ENCODE assay signal across 1 cellular context in the genomic region with DNA sequence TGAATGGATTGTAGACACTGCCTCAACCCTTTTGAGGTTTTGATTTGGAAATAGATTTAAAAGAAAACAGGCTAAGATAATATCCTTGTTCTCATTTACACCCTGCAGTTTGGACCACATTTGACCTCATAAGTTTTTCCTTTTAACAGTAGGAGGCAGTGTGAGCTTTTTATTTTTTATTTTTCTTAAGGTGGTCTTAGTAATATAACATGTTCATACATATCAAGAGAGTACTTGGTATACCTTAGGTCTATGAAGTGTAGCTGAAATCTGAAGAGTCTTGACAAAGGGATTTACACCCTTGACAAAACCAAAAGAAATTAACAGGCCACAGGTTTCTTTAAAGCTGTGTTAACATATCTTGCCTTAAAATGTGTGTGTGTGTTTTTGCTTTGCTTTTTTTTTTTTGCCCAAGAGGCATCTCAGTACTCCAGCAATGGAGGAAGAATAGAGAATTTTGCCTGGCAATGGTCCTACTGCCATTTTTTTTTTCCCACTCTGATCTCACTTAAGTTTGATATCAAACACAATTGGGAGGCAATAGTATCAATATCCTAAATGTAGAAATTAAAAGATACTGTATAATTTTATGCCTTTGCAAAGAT.
TF ChIP-seq lines count a peak whose summit lies in the region.

No MANE protein-coding gene starts in this region.

TF ChIP-seq in H1, 55 proteins besides CTCF, POLR2A, EP300 and RAD21 (continued from another document):
- no peak for TF ChIP-seq CTBP2 (IDR thresholded peaks at IDR 0.05; ENCODE audit: borderline replicate concordance, insufficient read depth, insufficient read length, low read length)
- TF ChIP-seq, protein P1, sequence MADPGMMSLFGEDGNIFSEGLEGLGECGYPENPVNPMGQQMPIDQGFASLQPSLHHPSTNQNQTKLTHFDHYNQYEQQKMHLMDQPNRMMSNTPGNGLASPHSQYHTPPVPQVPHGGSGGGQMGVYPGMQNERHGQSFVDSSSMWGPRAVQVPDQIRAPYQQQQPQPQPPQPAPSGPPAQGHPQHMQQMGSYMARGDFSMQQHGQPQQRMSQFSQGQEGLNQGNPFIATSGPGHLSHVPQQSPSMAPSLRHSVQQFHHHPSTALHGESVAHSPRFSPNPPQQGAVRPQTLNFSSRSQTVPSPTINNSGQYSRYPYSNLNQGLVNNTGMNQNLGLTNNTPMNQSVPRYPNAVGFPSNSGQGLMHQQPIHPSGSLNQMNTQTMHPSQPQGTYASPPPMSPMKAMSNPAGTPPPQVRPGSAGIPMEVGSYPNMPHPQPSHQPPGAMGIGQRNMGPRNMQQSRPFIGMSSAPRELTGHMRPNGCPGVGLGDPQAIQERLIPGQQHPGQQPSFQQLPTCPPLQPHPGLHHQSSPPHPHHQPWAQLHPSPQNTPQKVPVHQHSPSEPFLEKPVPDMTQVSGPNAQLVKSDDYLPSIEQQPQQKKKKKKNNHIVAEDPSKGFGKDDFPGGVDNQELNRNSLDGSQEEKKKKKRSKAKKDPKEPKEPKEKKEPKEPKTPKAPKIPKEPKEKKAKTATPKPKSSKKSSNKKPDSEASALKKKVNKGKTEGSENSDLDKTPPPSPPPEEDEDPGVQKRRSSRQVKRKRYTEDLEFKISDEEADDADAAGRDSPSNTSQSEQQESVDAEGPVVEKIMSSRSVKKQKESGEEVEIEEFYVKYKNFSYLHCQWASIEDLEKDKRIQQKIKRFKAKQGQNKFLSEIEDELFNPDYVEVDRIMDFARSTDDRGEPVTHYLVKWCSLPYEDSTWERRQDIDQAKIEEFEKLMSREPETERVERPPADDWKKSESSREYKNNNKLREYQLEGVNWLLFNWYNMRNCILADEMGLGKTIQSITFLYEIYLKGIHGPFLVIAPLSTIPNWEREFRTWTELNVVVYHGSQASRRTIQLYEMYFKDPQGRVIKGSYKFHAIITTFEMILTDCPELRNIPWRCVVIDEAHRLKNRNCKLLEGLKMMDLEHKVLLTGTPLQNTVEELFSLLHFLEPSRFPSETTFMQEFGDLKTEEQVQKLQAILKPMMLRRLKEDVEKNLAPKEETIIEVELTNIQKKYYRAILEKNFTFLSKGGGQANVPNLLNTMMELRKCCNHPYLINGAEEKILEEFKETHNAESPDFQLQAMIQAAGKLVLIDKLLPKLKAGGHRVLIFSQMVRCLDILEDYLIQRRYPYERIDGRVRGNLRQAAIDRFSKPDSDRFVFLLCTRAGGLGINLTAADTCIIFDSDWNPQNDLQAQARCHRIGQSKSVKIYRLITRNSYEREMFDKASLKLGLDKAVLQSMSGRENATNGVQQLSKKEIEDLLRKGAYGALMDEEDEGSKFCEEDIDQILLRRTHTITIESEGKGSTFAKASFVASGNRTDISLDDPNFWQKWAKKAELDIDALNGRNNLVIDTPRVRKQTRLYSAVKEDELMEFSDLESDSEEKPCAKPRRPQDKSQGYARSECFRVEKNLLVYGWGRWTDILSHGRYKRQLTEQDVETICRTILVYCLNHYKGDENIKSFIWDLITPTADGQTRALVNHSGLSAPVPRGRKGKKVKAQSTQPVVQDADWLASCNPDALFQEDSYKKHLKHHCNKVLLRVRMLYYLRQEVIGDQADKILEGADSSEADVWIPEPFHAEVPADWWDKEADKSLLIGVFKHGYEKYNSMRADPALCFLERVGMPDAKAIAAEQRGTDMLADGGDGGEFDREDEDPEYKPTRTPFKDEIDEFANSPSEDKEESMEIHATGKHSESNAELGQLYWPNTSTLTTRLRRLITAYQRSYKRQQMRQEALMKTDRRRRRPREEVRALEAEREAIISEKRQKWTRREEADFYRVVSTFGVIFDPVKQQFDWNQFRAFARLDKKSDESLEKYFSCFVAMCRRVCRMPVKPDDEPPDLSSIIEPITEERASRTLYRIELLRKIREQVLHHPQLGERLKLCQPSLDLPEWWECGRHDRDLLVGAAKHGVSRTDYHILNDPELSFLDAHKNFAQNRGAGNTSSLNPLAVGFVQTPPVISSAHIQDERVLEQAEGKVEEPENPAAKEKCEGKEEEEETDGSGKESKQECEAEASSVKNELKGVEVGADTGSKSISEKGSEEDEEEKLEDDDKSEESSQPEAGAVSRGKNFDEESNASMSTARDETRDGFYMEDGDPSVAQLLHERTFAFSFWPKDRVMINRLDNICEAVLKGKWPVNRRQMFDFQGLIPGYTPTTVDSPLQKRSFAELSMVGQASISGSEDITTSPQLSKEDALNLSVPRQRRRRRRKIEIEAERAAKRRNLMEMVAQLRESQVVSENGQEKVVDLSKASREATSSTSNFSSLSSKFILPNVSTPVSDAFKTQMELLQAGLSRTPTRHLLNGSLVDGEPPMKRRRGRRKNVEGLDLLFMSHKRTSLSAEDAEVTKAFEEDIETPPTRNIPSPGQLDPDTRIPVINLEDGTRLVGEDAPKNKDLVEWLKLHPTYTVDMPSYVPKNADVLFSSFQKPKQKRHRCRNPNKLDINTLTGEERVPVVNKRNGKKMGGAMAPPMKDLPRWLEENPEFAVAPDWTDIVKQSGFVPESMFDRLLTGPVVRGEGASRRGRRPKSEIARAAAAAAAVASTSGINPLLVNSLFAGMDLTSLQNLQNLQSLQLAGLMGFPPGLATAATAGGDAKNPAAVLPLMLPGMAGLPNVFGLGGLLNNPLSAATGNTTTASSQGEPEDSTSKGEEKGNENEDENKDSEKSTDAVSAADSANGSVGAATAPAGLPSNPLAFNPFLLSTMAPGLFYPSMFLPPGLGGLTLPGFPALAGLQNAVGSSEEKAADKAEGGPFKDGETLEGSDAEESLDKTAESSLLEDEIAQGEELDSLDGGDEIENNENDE (IDR thresholded peaks at IDR 0.05; ENCODE audit: insufficient replicate concordance, low read length): no peak
- no peak for TF ChIP-seq KDM4A (IDR thresholded peaks at IDR 0.05; ENCODE audit: low read depth, low read length, severe bottlenecking)
TF ChIP-seq in H1: peak in this region for 0.
